ENCODE assay signal across 10 cellular contexts in the genomic region with DNA sequence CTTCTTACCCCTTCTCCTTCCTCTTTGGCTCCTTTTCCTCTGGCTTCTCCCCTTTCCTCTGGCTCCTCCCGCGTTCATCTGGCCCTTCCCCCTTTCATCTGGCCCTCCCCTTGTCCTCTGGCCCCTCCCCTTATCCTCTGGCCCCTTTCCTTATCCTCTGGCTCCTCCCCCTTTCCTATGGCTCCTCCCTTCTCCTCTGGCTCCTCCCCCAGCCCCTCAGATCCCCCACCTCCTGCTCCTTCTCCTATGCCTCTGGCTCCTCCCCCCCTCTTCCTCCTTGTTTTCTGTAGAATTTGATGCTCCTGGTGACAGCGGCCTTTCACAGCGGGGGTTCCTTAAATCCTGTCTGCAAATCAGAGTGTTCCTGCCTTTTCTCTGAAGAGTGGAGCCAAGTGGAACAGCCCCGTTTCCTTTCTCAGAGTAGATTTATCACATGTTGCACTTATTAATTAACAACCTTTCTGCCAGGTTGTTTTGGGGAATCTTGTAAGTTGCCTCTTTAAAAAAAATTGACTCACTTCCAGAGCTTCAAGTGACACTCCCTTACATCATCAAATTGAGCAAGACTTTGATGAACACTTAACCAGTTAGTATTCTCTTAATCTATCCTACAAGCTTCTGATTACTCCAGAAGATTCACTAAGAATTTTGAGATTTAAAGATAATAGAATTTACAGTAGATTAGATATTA. TPM values are rescaled to one million over a fixed set of nuclear protein-coding genes. Genes with fewer than 3 reads are reported as not detected.
DNase-seq lines count a peak whose midpoint lies in the region; ATAC-seq and TF ChIP-seq lines count a peak whose summit lies in the region.
"Had no signal": no experiment of that assay in that cellular context is flagged by ENCODE, and none has a peak within 500 bp of the region (broad histone marks: within the 10 kb centered on the region; RNA-seq: fewer than 3 reads in every experiment).

No MANE protein-coding gene starts in this region.

- H3K36me3 Mint-ChIP-seq in activated CD8-positive, alpha-beta T cell treated with anti-CD3 and anti-CD28 coated beads for 36 hours (ENCODE audit: low read depth), result no peaks in the 10 kb centered on the region
- no peaks in the 10 kb centered on the region for H3K36me3 Mint-ChIP-seq in activated CD8-positive, alpha-beta T cell treated with anti-CD3 and anti-CD28 coated beads, Interleukin-2, amount 10 ng/mL, durations not matched to agents 7 days and 5 days (ENCODE audit: low read depth)

- H3K9me3 ChIP-seq in SK-N-MC (ENCODE audit: low read depth, low read length), result no peaks in the 10 kb centered on the region
- H3K9me3 ChIP-seq in osteoblast (ENCODE audit: low read depth, low read length), result no peaks in the 10 kb centered on the region
- H3K9me3 ChIP-seq: BLaER1 treated with 17β-estradiol and CSF1 and Interleukin-3, amounts not matched to agents 10 nM and 100 nM had no signal

- no peak for ATAC-seq in activated CD8-positive, alpha-beta T cell treated with anti-CD3 and anti-CD28 coated beads for 36 hours
- no peak for ATAC-seq in activated CD8-positive, alpha-beta T cell treated with anti-CD3 and anti-CD28 coated beads, Interleukin-2, amount 10 ng/mL, durations not matched to agents 7 days and 5 days

- no peaks in the 10 kb centered on the region for H3K79me2 ChIP-seq in osteoblast (ENCODE audit: insufficient read depth, low read length)

- POLR2A ChIA-PET in activated CD8-positive, alpha-beta T cell treated with anti-CD3 and anti-CD28 coated beads for 36 hours (lab: Charles Lee), result no interaction called here
- POLR2A ChIA-PET in activated CD8-positive, alpha-beta T cell treated with anti-CD3 and anti-CD28 coated beads, Interleukin-2, amount 10 ng/mL, durations not matched to agents 7 days and 5 days (lab: Charles Lee), result no interaction called here

- H2AFZ ChIP-seq in osteoblast (ENCODE audit: low read length), result no peak overlapping the region

- peak; percentile 6 for DNase-seq in activated CD8-positive, alpha-beta T cell treated with anti-CD3 and anti-CD28 coated beads for 36 hours
- DNase-seq in activated CD8-positive, alpha-beta T cell treated with anti-CD3 and anti-CD28 coated beads, Interleukin-2, amount 10 ng/mL, durations not matched to agents 7 days and 5 days, result no peak
- peak; percentile 8 for DNase-seq in SK-N-MC (ENCODE audit: low read depth, low spot score)
- peak; percentile 2 for DNase-seq in glomerular visceral epithelial cell (ENCODE audit: extremely low spot score)
- peak; percentile 9 for DNase-seq in stromal cell of bone marrow (ENCODE audit: low read depth)
- no peak for DNase-seq in LoVo (ENCODE audit: low spot score)
- no peak for DNase-seq in osteoblast (ENCODE audit: insufficient read length, low spot score, missing footprints)
- DNase-seq in NCI-H2081 treated with DMSO at 0.1 percent for 48 hours (lab: John Stamatoyannopoulos, UW), result no peak

- no peak overlapping the region for H3K4me3 ChIP-seq in SK-N-MC
- H3K4me3 ChIP-seq in osteoblast (ENCODE audit: insufficient read depth, low read length), result no peak overlapping the region
- H3K4me3 ChIP-seq: BLaER1 treated with 17β-estradiol and CSF1 and Interleukin-3, amounts not matched to agents 10 nM and 100 nM had no signal

- H3K27me3 Mint-ChIP-seq in activated CD8-positive, alpha-beta T cell treated with anti-CD3 and anti-CD28 coated beads for 36 hours, result peaks cover 1% of the 10 kb centered on the region
- H3K27me3 Mint-ChIP-seq in activated CD8-positive, alpha-beta T cell treated with anti-CD3 and anti-CD28 coated beads, Interleukin-2, amount 10 ng/mL, durations not matched to agents 7 days and 5 days (ENCODE audit: low read depth), result peaks cover 2% of the 10 kb centered on the region

- no peaks in the 10 kb centered on the region for H3K4me1 Mint-ChIP-seq in activated CD8-positive, alpha-beta T cell treated with anti-CD3 and anti-CD28 coated beads for 36 hours (ENCODE audit: low read depth)
- no peaks in the 10 kb centered on the region for H3K4me1 Mint-ChIP-seq in activated CD8-positive, alpha-beta T cell treated with anti-CD3 and anti-CD28 coated beads, Interleukin-2, amount 10 ng/mL, durations not matched to agents 7 days and 5 days (ENCODE audit: low read depth)

- no peak overlapping the region for H3K4me2 ChIP-seq in osteoblast (ENCODE audit: insufficient read depth, low read length)
- H3K4me2 ChIP-seq: BLaER1 treated with 17β-estradiol and CSF1 and Interleukin-3, amounts not matched to agents 10 nM and 100 nM had no signal

- CTCF ChIA-PET in activated CD8-positive, alpha-beta T cell treated with anti-CD3 and anti-CD28 coated beads for 36 hours (lab: Charles Lee), result interaction anchor here (1.4 kb wide), 1 partner anchor 40 kb away, joined by 5 read pairs; no protein-coding TSS in a partner anchor
- CTCF ChIA-PET in activated CD8-positive, alpha-beta T cell treated with anti-CD3 and anti-CD28 coated beads, Interleukin-2, amount 10 ng/mL, durations not matched to agents 7 days and 5 days (lab: Charles Lee), result interaction anchor here (3.4 kb wide), 1 partner anchor 40 kb away, joined by 13 read pairs; no protein-coding TSS in a partner anchor

- H3K36me3 ChIP-seq in SK-N-MC (ENCODE audit: insufficient read depth, low read length), result no peaks in the 10 kb centered on the region
- H3K36me3 ChIP-seq in osteoblast (ENCODE audit: insufficient read depth, low read length), result no peaks in the 10 kb centered on the region
- H3K36me3 ChIP-seq: BLaER1 treated with 17β-estradiol and CSF1 and Interleukin-3, amounts not matched to agents 10 nM and 100 nM had no signal

- no peaks in the 10 kb centered on the region for H3K4me1 ChIP-seq in osteoblast (ENCODE audit: insufficient read depth, low read length)
- H3K4me1 ChIP-seq: BLaER1 treated with 17β-estradiol and CSF1 and Interleukin-3, amounts not matched to agents 10 nM and 100 nM had no signal

- no peak overlapping the region for H3K4me3 Mint-ChIP-seq in activated CD8-positive, alpha-beta T cell treated with anti-CD3 and anti-CD28 coated beads for 36 hours
- H3K4me3 Mint-ChIP-seq in activated CD8-positive, alpha-beta T cell treated with anti-CD3 and anti-CD28 coated beads, Interleukin-2, amount 10 ng/mL, durations not matched to agents 7 days and 5 days, result no peak overlapping the region

- H3K9me3 Mint-ChIP-seq in activated CD8-positive, alpha-beta T cell treated with anti-CD3 and anti-CD28 coated beads for 36 hours, result no peaks in the 10 kb centered on the region
- H3K9me3 Mint-ChIP-seq in activated CD8-positive, alpha-beta T cell treated with anti-CD3 and anti-CD28 coated beads, Interleukin-2, amount 10 ng/mL, durations not matched to agents 7 days and 5 days (ENCODE audit: insufficient read depth), result no peaks in the 10 kb centered on the region

- TF ChIP-seq CTCF in activated CD8-positive, alpha-beta T cell treated with anti-CD3 and anti-CD28 coated beads for 36 hours (IDR thresholded peaks at IDR 0.05), result no peak
- TF ChIP-seq CTCF in osteoblast (IDR thresholded peaks at IDR 0.05; ENCODE audit: extremely low read depth, low read depth, low read length), result no peak

- intact Hi-C loops in activated CD8-positive, alpha-beta T cell treated with anti-CD3 and anti-CD28 coated beads for 36 hours (cut with micrococcal nuclease), result no loop called here

- no peaks in the 10 kb centered on the region for H4K20me1 ChIP-seq in osteoblast (ENCODE audit: insufficient read depth, low read length)
- H4K20me1 ChIP-seq: BLaER1 treated with 17β-estradiol and CSF1 and Interleukin-3, amounts not matched to agents 10 nM and 100 nM had no signal

- no peak overlapping the region for H3K9ac ChIP-seq in SK-N-MC (ENCODE audit: insufficient read length)
- H3K9ac ChIP-seq: BLaER1 treated with 17β-estradiol and CSF1 and Interleukin-3, amounts not matched to agents 10 nM and 100 nM had no signal

- H3K27me3 ChIP-seq in osteoblast (ENCODE audit: insufficient read depth, low read length), result no peaks in the 10 kb centered on the region
- H3K27me3 ChIP-seq: BLaER1 treated with 17β-estradiol and CSF1 and Interleukin-3, amounts not matched to agents 10 nM and 100 nM had no signal

- no peak overlapping the region for H3K27ac Mint-ChIP-seq in activated CD8-positive, alpha-beta T cell treated with anti-CD3 and anti-CD28 coated beads for 36 hours
- no peak overlapping the region for H3K27ac Mint-ChIP-seq in activated CD8-positive, alpha-beta T cell treated with anti-CD3 and anti-CD28 coated beads, Interleukin-2, amount 10 ng/mL, durations not matched to agents 7 days and 5 days

- H3K27ac ChIP-seq in SK-N-MC, result no peak overlapping the region
- H3K27ac ChIP-seq in osteoblast (ENCODE audit: low read depth, low read length), result no peak overlapping the region
- H3K27ac ChIP-seq: BLaER1 treated with 17β-estradiol and CSF1 and Interleukin-3, amounts not matched to agents 10 nM and 100 nM had no signal

RNA-seq across cellular contexts. Expression of a gene that starts 27.9 kb away (rescaled TPM):
- total RNA-seq in activated CD8-positive, alpha-beta T cell treated with anti-CD3 and anti-CD28 coated beads for 36 hours, result not detected
- total RNA-seq in activated CD8-positive, alpha-beta T cell treated with anti-CD3 and anti-CD28 coated beads, Interleukin-2, amount 10 ng/mL, durations not matched to agents 7 days and 5 days, result not detected
- under 0.01 TPM in 1 of 2 replicates, not detected in the other for total RNA-seq in osteoblast
- total RNA-seq: omental fat pad had no signal

RNA-seq across cellular contexts. Expression of a gene that starts 32.3 kb away (rescaled TPM):
- not detected for total RNA-seq in activated CD8-positive, alpha-beta T cell treated with anti-CD3 and anti-CD28 coated beads for 36 hours
- total RNA-seq in activated CD8-positive, alpha-beta T cell treated with anti-CD3 and anti-CD28 coated beads, Interleukin-2, amount 10 ng/mL, durations not matched to agents 7 days and 5 days, result not detected
- not detected in 2 replicates for total RNA-seq in osteoblast
- total RNA-seq: omental fat pad had no signal

RNA-seq across cellular contexts. Expression of a gene that starts 44.4 kb away (rescaled TPM):
- total RNA-seq in activated CD8-positive, alpha-beta T cell treated with anti-CD3 and anti-CD28 coated beads for 36 hours, result 10 to 100 TPM; 10.8 to 11.1 TPM
- 10 to 100 TPM; 18.9 to 20.4 TPM for total RNA-seq in activated CD8-positive, alpha-beta T cell treated with anti-CD3 and anti-CD28 coated beads, Interleukin-2, amount 10 ng/mL, durations not matched to agents 7 days and 5 days
- 24.2 and 25.9 TPM in 2 replicates for total RNA-seq in osteoblast

Comparison
In these comparisons a context has a peak if more than half of its experiments do, and no peak if none do; other contexts are left out.
1. DNase-seq: peak in activated CD8-positive, alpha-beta T cell treated with anti-CD3 and anti-CD28 coated beads for 36 hours (single experiment), SK-N-MC (single experiment), glomerular visceral epithelial cell (single experiment) and stromal cell of bone marrow (single experiment); none in activated CD8-positive, alpha-beta T cell treated with anti-CD3 and anti-CD28 coated beads, Interleukin-2, amount 10 ng/mL, durations not matched to agents 7 days and 5 days (single experiment), LoVo (single experiment), osteoblast (single experiment) and NCI-H2081 treated with DMSO at 0.1 percent for 48 hours (single experiment).